Comparison of ENCODE assay signal across 16 cellular contexts in the genomic region with DNA sequence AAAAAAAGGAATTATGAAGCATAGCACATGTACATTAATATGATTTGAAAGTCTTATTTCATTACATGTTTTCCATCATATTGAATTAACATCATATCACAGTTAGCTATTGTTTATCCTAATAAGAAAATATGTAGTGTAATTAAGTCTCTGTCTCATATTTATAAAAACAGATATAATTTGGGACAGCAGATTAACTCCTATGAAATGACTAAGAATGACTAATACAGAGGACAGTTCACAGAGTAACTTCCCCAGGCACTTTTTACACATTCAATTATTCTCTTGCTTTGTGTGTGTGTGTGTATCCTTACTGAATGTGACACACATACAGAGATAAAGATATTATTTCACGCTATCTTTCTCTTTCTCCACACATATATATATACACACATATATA.
DNase-seq lines count a peak whose midpoint lies in the region; ATAC-seq and TF ChIP-seq lines count a peak whose summit lies in the region.
"Had no signal": no experiment of that assay in that cellular context is flagged by ENCODE, and none has a peak within 500 bp of the region (broad histone marks: within the 10 kb centered on the region; RNA-seq: fewer than 3 reads in every experiment).

No MANE protein-coding gene starts in this region.

- no peak for TF ChIP-seq POLR2A in esophagus squamous epithelium (IDR thresholded peaks at IDR 0.05)

- H3K36me3 ChIP-seq in esophagus squamous epithelium (no peaks in the 10 kb centered on the region), brain microvascular endothelial cell (replicated peaks) (no peaks in the 10 kb centered on the region)

- in situ Hi-C loops in brain microvascular endothelial cell (cut with HindIII; ENCODE audit: low pct_ligation_motif_present, low sequenced_read_pairs): no loop called here

- 71 to 78% methylated on average over 1 of the region's 1 CpG for WGBS in esophagus squamous epithelium, 2 donors

- H3K4me1 ChIP-seq in foreskin keratinocyte (no peaks in the 10 kb centered on the region), esophagus squamous epithelium (no peaks in the 10 kb centered on the region)
- H3K4me1 ChIP-seq: A549, Caco-2 had no signal

- no peak overlapping the region for H3K4me3 ChIP-seq in esophagus squamous epithelium
- H3K4me3 ChIP-seq in brain microvascular endothelial cell (ENCODE audit: low read depth, low read length): no peak overlapping the region
- H3K4me3 ChIP-seq: A549 had no signal

- H3K27me3 ChIP-seq in foreskin keratinocyte: no peaks in the 10 kb centered on the region
- no peaks in the 10 kb centered on the region for H3K27me3 ChIP-seq in esophagus squamous epithelium
- H3K27me3 ChIP-seq in brain microvascular endothelial cell (replicated peaks): no peaks in the 10 kb centered on the region

- intact Hi-C loops in esophagus squamous epithelium (cut with DNase I): no loop called here

- DNase-seq in M059J (ENCODE audit: low read depth): peak; percentile 26
- DNase-seq in foreskin keratinocyte: peak in 1 of 2 donors; percentile 6
- DNase-seq in esophagus squamous epithelium (lab: John Stamatoyannopoulos, UW): no peak
- no peak for DNase-seq in brain microvascular endothelial cell
- DNase-seq: AML-193; Caco-2; CD4-positive, alpha-beta T cell; GDM1; GOT3; H7; HFFc6 had no signal

- H3K27ac ChIP-seq in foreskin keratinocyte: no peak overlapping the region
- no peak overlapping the region for H3K27ac ChIP-seq in esophagus squamous epithelium
- H3K27ac ChIP-seq in brain microvascular endothelial cell: no peak overlapping the region
- H3K27ac ChIP-seq: A549, C4-2B had no signal

- ATAC-seq in SK-N-SH treated with all-trans-retinoic acid at 6 μM for 48 hours (peak; percentile 80), foreskin keratinocyte (peak; percentile 35), HG02623 (IDR thresholded peaks at IDR 0.05; ENCODE audit: unreplicated experiment) (no peak)
- ATAC-seq: A549, HCT116 had no signal

- H3K9me3 ChIP-seq in esophagus squamous epithelium: no peaks in the 10 kb centered on the region
- H3K9me3 ChIP-seq: A549, Caco-2 had no signal

- TF ChIP-seq CTCF in foreskin keratinocyte (conservative IDR thresholded peaks at IDR 0.05) (no peak), esophagus squamous epithelium (IDR thresholded peaks at IDR 0.05) (no peak), brain microvascular endothelial cell (IDR thresholded peaks at IDR 0.05; ENCODE audit: low read depth, low read length, missing control alignments) (no peak)

TF ChIP-seq in SK-N-SH treated with all-trans-retinoic acid at 6 μM for 48 hours, 23 proteins besides CTCF, POLR2A, EP300 and RAD21:
- TF ChIP-seq CSRNP3 (CRISPR knock-in tag; IDR thresholded peaks at IDR 0.05): no peak
- TF ChIP-seq ISL1 (CRISPR knock-in tag; IDR thresholded peaks at IDR 0.05): peak; percentile 82
- peak; percentile 62; the same call in 1 of the 2 replicates for TF ChIP-seq TCF4 (CRISPR knock-in tag; IDR thresholded peaks at IDR 0.05; ENCODE audit: borderline replicate concordance)
- no peak for TF ChIP-seq OSR1 (CRISPR knock-in tag; IDR thresholded peaks at IDR 0.05)
- TF ChIP-seq SNAI2 (CRISPR knock-in tag; IDR thresholded peaks at IDR 0.05): no peak
- TF ChIP-seq, protein P1, sequence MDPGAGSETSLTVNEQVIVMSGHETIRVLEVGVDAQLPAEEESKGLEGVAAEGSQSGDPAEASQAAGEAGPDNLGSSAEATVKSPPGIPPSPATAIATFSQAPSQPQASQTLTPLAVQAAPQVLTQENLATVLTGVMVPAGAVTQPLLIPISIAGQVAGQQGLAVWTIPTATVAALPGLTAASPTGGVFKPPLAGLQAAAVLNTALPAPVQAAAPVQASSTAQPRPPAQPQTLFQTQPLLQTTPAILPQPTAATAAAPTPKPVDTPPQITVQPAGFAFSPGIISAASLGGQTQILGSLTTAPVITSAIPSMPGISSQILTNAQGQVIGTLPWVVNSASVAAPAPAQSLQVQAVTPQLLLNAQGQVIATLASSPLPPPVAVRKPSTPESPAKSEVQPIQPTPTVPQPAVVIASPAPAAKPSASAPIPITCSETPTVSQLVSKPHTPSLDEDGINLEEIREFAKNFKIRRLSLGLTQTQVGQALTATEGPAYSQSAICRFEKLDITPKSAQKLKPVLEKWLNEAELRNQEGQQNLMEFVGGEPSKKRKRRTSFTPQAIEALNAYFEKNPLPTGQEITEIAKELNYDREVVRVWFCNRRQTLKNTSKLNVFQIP (CRISPR knock-in tag; IDR thresholded peaks at IDR 0.05; ENCODE audit: borderline replicate concordance, low read depth): peak; percentile 74; the same call in 1 of the 2 replicates
- TF ChIP-seq ZC3H10 (CRISPR knock-in tag; IDR thresholded peaks at IDR 0.05): peak; percentile 81; the same call in 1 of the 2 replicates
